ENCODE assay signal across 1 cellular context in the genomic region with DNA sequence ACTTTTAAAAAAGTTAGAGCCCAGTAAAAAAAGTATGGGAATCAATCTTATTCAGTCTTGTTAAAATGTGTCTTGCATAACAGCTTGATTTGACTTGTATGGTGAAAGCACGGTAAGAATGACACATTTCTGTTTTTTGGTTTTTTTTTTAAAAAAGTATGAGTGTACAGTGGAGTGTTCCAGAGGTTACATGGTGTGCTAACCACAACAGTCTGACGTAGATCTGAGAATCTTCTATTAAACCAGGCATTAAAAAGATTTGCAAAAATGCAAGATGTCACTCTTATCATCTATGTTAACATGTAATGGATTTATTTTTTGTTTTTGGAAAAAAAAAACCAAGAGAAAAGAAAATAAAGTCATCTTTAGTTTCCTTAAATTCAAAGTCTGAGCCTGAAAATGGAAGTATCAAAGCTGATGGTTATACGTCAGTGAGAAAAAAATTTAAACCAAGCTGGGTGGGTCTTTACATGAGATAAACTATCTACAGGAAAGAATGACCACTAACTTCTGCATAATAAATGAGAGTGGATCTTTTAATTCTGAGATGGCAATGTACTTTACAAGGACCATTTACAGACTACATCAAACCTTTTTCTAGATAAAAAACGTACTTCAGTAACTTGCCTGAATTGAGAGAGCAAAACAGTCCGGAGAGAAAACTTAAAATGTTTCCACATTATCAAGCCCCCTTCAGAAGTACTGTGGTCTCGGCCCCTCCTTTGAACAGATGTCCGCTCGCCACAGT.
A peak's percentile ranks its signal among the peaks of the same experiment; 100 is the strongest.
TF ChIP-seq lines count a peak whose summit lies in the region.

No MANE protein-coding gene starts in this region.

TF ChIP-seq in HepG2, 621 proteins besides CTCF, POLR2A, EP300 and RAD21:
- no peak for TF ChIP-seq DMAP1 (CRISPR knock-in tag; IDR thresholded peaks at IDR 0.05)
- TF ChIP-seq, protein P1, sequence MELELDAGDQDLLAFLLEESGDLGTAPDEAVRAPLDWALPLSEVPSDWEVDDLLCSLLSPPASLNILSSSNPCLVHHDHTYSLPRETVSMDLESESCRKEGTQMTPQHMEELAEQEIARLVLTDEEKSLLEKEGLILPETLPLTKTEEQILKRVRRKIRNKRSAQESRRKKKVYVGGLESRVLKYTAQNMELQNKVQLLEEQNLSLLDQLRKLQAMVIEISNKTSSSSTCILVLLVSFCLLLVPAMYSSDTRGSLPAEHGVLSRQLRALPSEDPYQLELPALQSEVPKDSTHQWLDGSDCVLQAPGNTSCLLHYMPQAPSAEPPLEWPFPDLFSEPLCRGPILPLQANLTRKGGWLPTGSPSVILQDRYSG (CRISPR knock-in tag; IDR thresholded peaks at IDR 0.05): no peak
- TF ChIP-seq ATF1 (CRISPR knock-in tag; IDR thresholded peaks at IDR 0.05): 0 out of 2 replicates have a peak, but pooled peaks have one; percentile 1
- no peak for TF ChIP-seq SKI (IDR thresholded peaks at IDR 0.05; ENCODE audit: partially characterized antibody)
- no peak for TF ChIP-seq ZSCAN12 (CRISPR knock-in tag; IDR thresholded peaks at IDR 0.05)
- no peak for TF ChIP-seq ZNF431 (CRISPR knock-in tag; IDR thresholded peaks at IDR 0.05; ENCODE audit: borderline replicate concordance, low read depth)
- TF ChIP-seq ZNF33B (CRISPR knock-in tag; IDR thresholded peaks at IDR 0.05): no peak
- TF ChIP-seq ZNF768 (CRISPR knock-in tag; IDR thresholded peaks at IDR 0.05): no peak
- TF ChIP-seq REL (CRISPR knock-in tag; conservative IDR thresholded peaks at IDR 0.05): peak; percentile 60; the same call in 1 of the 2 replicates
- TF ChIP-seq ZNF263 (CRISPR knock-in tag; IDR thresholded peaks at IDR 0.05): no peak
- no peak for TF ChIP-seq ZFP82 (CRISPR knock-in tag; IDR thresholded peaks at IDR 0.05; ENCODE audit: borderline replicate concordance)
- TF ChIP-seq PAX8 (CRISPR knock-in tag; IDR thresholded peaks at IDR 0.05; ENCODE audit: borderline replicate concordance): no peak
- no peak for TF ChIP-seq CREB1 (IDR thresholded peaks at IDR 0.05)
- TF ChIP-seq CREB1 (CRISPR knock-in tag; IDR thresholded peaks at IDR 0.05): peak; percentile 57; the same call in 1 of the 2 replicates
- 0 out of 2 replicates have a peak, but pooled peaks have one; percentile 63 for TF ChIP-seq SIN3A (IDR thresholded peaks at IDR 0.05; ENCODE audit: borderline replicate concordance, low read depth, low read length)
- 0 out of 2 replicates have a peak, but pooled peaks have one; percentile 9 for TF ChIP-seq KDM5A (IDR thresholded peaks at IDR 0.05; ENCODE audit: borderline replicate concordance, low read length)
- TF ChIP-seq, protein P2, sequence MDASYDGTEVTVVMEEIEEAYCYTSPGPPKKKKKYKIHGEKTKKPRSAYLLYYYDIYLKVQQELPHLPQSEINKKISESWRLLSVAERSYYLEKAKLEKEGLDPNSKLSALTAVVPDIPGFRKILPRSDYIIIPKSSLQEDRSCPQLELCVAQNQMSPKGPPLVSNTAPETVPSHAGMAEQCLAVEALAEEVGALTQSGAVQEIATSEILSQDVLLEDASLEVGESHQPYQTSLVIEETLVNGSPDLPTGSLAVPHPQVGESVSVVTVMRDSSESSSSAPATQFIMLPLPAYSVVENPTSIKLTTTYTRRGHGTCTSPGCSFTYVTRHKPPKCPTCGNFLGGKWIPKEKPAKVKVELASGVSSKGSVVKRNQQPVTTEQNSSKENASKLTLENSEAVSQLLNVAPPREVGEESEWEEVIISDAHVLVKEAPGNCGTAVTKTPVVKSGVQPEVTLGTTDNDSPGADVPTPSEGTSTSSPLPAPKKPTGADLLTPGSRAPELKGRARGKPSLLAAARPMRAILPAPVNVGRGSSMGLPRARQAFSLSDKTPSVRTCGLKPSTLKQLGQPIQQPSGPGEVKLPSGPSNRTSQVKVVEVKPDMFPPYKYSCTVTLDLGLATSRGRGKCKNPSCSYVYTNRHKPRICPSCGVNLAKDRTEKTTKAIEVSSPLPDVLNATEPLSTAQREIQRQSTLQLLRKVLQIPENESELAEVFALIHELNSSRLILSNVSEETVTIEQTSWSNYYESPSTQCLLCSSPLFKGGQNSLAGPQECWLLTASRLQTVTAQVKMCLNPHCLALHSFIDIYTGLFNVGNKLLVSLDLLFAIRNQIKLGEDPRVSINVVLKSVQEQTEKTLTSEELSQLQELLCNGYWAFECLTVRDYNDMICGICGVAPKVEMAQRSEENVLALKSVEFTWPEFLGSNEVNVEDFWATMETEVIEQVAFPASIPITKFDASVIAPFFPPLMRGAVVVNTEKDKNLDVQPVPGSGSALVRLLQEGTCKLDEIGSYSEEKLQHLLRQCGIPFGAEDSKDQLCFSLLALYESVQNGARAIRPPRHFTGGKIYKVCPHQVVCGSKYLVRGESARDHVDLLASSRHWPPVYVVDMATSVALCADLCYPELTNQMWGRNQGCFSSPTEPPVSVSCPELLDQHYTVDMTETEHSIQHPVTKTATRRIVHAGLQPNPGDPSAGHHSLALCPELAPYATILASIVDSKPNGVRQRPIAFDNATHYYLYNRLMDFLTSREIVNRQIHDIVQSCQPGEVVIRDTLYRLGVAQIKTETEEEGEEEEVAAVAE (CRISPR knock-in tag; IDR thresholded peaks at IDR 0.05; ENCODE audit: borderline replicate concordance): no peak
- TF ChIP-seq, protein P3, sequence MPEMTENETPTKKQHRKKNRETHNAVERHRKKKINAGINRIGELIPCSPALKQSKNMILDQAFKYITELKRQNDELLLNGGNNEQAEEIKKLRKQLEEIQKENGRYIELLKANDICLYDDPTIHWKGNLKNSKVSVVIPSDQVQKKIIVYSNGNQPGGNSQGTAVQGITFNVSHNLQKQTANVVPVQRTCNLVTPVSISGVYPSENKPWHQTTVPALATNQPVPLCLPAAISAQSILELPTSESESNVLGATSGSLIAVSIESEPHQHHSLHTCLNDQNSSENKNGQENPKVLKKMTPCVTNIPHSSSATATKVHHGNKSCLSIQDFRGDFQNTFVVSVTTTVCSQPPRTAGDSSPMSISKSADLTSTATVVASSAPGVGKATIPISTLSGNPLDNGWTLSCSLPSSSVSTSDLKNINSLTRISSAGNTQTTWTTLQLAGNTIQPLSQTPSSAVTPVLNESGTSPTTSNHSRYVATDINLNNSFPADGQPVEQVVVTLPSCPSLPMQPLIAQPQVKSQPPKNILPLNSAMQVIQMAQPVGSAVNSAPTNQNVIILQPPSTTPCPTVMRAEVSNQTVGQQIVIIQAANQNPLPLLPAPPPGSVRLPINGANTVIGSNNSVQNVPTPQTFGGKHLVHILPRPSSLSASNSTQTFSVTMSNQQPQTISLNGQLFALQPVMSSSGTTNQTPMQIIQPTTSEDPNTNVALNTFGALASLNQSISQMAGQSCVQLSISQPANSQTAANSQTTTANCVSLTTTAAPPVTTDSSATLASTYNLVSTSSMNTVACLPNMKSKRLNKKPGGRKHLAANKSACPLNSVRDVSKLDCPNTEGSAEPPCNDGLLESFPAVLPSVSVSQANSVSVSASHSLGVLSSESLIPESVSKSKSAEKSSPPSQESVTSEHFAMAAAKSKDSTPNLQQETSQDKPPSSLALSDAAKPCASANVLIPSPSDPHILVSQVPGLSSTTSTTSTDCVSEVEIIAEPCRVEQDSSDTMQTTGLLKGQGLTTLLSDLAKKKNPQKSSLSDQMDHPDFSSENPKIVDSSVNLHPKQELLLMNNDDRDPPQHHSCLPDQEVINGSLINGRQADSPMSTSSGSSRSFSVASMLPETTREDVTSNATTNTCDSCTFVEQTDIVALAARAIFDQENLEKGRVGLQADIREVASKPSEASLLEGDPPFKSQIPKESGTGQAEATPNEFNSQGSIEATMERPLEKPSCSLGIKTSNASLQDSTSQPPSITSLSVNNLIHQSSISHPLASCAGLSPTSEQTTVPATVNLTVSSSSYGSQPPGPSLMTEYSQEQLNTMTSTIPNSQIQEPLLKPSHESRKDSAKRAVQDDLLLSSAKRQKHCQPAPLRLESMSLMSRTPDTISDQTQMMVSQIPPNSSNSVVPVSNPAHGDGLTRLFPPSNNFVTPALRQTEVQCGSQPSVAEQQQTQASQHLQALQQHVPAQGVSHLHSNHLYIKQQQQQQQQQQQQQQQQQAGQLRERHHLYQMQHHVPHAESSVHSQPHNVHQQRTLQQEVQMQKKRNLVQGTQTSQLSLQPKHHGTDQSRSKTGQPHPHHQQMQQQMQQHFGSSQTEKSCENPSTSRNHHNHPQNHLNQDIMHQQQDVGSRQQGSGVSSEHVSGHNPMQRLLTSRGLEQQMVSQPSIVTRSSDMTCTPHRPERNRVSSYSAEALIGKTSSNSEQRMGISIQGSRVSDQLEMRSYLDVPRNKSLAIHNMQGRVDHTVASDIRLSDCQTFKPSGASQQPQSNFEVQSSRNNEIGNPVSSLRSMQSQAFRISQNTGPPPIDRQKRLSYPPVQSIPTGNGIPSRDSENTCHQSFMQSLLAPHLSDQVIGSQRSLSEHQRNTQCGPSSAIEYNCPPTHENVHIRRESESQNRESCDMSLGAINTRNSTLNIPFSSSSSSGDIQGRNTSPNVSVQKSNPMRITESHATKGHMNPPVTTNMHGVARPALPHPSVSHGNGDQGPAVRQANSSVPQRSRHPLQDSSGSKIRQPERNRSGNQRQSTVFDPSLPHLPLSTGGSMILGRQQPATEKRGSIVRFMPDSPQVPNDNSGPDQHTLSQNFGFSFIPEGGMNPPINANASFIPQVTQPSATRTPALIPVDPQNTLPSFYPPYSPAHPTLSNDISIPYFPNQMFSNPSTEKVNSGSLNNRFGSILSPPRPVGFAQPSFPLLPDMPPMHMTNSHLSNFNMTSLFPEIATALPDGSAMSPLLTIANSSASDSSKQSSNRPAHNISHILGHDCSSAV (CRISPR knock-in tag; IDR thresholded peaks at IDR 0.05; ENCODE audit: borderline replicate concordance): no peak
- TF ChIP-seq ZNF816 (CRISPR knock-in tag; IDR thresholded peaks at IDR 0.05; ENCODE audit: borderline replicate concordance): 0 out of 2 replicates have a peak, but pooled peaks have one; percentile 44
- no peak for TF ChIP-seq MBNL3 (CRISPR knock-in tag; conservative IDR thresholded peaks at IDR 0.05)
- TF ChIP-seq ZNF350 (CRISPR knock-in tag; IDR thresholded peaks at IDR 0.05; ENCODE audit: borderline replicate concordance, low read depth): no peak
- no peak for TF ChIP-seq ZNF549 (CRISPR knock-in tag; IDR thresholded peaks at IDR 0.05)
- TF ChIP-seq, protein P4, sequence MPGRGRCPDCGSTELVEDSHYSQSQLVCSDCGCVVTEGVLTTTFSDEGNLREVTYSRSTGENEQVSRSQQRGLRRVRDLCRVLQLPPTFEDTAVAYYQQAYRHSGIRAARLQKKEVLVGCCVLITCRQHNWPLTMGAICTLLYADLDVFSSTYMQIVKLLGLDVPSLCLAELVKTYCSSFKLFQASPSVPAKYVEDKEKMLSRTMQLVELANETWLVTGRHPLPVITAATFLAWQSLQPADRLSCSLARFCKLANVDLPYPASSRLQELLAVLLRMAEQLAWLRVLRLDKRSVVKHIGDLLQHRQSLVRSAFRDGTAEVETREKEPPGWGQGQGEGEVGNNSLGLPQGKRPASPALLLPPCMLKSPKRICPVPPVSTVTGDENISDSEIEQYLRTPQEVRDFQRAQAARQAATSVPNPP (CRISPR knock-in tag; IDR thresholded peaks at IDR 0.05): no peak
